In the genomic region with DNA sequence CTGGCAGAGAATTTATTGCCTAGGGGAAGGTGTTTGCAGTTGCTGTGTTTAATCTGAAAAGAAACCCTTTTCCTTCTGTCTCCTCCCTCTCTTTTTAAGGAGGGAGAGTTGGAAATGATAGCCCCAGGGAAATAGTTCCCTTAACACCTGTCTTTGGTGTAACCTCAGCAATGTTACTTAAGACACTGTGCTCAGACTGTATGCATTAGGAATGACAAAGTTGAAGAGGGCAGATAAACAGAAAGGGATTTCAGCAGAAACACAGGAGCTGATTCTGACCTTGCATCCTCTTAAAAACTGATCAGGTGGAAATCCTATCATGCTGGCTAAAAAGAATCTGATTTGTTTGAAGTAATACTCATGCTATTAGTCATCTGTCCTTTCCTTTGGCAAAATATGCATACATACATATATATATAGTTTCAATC, we compare ENCODE assay signal across 20 cellular contexts.
DNase-seq lines count a peak whose midpoint lies in the region; ATAC-seq and TF ChIP-seq lines count a peak whose summit lies in the region.
"Had no signal": no experiment of that assay in that cellular context is flagged by ENCODE, and none has a peak within 500 bp of the region (broad histone marks: within the 10 kb centered on the region; RNA-seq: fewer than 3 reads in every experiment).

No MANE protein-coding gene starts in this region.

- no peak overlapping the region for H3K4me3 ChIP-seq in epithelial cell of proximal tubule (ENCODE audit: low read depth, low read length)
- H3K4me3 ChIP-seq: psoas muscle, transverse colon had no signal

- peak; percentile 74 for DNase-seq in Caki2 (ENCODE audit: low read depth)
- DNase-seq in NCI-H69 (lab: John Stamatoyannopoulos, UW): peak; percentile 96
- peak; percentile 20 for DNase-seq in epithelial cell of proximal tubule (ENCODE audit: low read depth)
- no peak for DNase-seq in activated naive CD4-positive, alpha-beta T cell treated with Interleukin-2 at 50 U/mL for 16 hours
- DNase-seq in activated CD4-positive, alpha-beta T cell treated with anti-CD3 and anti-CD28 coated beads, Interleukin-2, amount 50 U/mL, for 48 hours: no peak
- DNase-seq in stimulated activated CD4-positive, alpha-beta T cell treated with anti-CD3 and anti-CD28 coated beads, Interleukin-4, amount 100 ng/mL, for 24 hours: no peak
- DNase-seq: activated gamma-delta T cell treated with Interleukin-2 at 50 U/mL for 16 hours; AML-193; aorta; foreskin melanocyte; GOT3; Kasumi-1; NCI-H187 treated with DMSO at 0.1 percent for 48 hours; NK-92 treated with Interleukin-12 subunit alpha and Interleukin-12 subunit beta, amount 100 ng/mL, for 24 hours; psoas muscle; SIG-M5; stimulated activated naive CD4-positive, alpha-beta T cell treated with Interleukin-2 at 50 U/mL for 16 hours; transverse colon had no signal

- TF ChIP-seq CTCF in epithelial cell of proximal tubule (conservative IDR thresholded peaks at IDR 0.05; ENCODE audit: low read depth, low read length): no peak

- in situ Hi-C loops in Caki2 (cut with HindIII; ENCODE audit: low pct_unique_long_range_greater_than_20kb, low sequenced_read_pairs): no loop called here

- ATAC-seq in GM18907 (IDR thresholded peaks at IDR 0.05; ENCODE audit: unreplicated experiment): peak; percentile 53
- ATAC-seq in HG03521 (IDR thresholded peaks at IDR 0.05; ENCODE audit: unreplicated experiment): no peak

Comparison
In these comparisons a context has a peak if more than half of its experiments do, and no peak if none do; other contexts are left out.
1. DNase-seq: peak in Caki2 (single experiment), NCI-H69 (single experiment) and epithelial cell of proximal tubule (single experiment); none in activated naive CD4-positive, alpha-beta T cell treated with Interleukin-2 at 50 U/mL for 16 hours (single experiment), activated CD4-positive, alpha-beta T cell treated with anti-CD3 and anti-CD28 coated beads, Interleukin-2, amount 50 U/mL, for 48 hours (0 of 2) and stimulated activated CD4-positive, alpha-beta T cell treated with anti-CD3 and anti-CD28 coated beads, Interleukin-4, amount 100 ng/mL, for 24 hours (single experiment).